In genomic region chr16:66406534-66407368, GRCh38 we compare ENCODE assay signal across 8 cellular contexts. TPM values are rescaled to one million over a fixed set of nuclear protein-coding genes. Genes with fewer than 3 reads are reported as not detected.
DNase-seq lines count a peak whose midpoint lies in the region; ATAC-seq and TF ChIP-seq lines count a peak whose summit lies in the region.

No MANE protein-coding gene starts in this region.

- H3K4me3 ChIP-seq in GM23338 (peak overlapping the region; percentile 73), adipocyte (ENCODE audit: low read length) (peak overlapping the region; percentile 85), transverse colon (peak overlapping the region; percentile 20 to 57 (median 38))

- H3F3A ChIP-seq in GM23338 (replicated peaks; ENCODE audit: low read depth), result no peaks in the 10 kb centered on the region

- TF ChIP-seq EP300 in transverse colon (IDR thresholded peaks at IDR 0.05; ENCODE audit: low read depth), result no peak

- H3K36me3 Mint-ChIP-seq in GM23338 (ENCODE audit: low read depth), result no peaks in the 10 kb centered on the region

- no peak for TF ChIP-seq POLR2A in transverse colon (IDR thresholded peaks at IDR 0.05)

- peaks cover 10% of the 10 kb centered on the region; the same call in 1 of the 2 replicates for H3K27me3 ChIP-seq in GM23338 (ENCODE audit: insufficient read depth)
- H3K27me3 ChIP-seq in adipocyte (replicated peaks; ENCODE audit: control insufficient read depth, insufficient read depth, low read length), result peaks cover 25% of the 10 kb centered on the region
- peaks cover 9% of the 10 kb centered on the region for H3K27me3 ChIP-seq in transverse colon

- H3K27ac Mint-ChIP-seq in GM23338, result no peak overlapping the region

- peak overlapping the region; percentile 85 for H2AFZ ChIP-seq in GM23338

- H3K36me3 ChIP-seq in GM23338 (ENCODE audit: insufficient read depth) (no peaks in the 10 kb centered on the region), adipocyte (ENCODE audit: control insufficient read depth, insufficient read depth, low read length, severe bottlenecking) (no peaks in the 10 kb centered on the region), transverse colon (no peaks in the 10 kb centered on the region)

- H3K9me3 ChIP-seq in adipocyte (ENCODE audit: control insufficient read depth, low read length) (peaks cover 5% of the 10 kb centered on the region), transverse colon (no peaks in the 10 kb centered on the region)

- DNase-seq in DMS153 (lab: John Stamatoyannopoulos, UW), result peak; percentile 43
- peak; percentile 93 for DNase-seq in GM23338 (ENCODE audit: low spot score)
- DNase-seq in M059J (ENCODE audit: low read depth), result peak; percentile 83
- peak; percentile 69 to 81 for DNase-seq in SW 1271 (lab: John Stamatoyannopoulos, UW)
- peak; percentile 94 for DNase-seq in adipocyte (ENCODE audit: low read depth)
- peak; percentile 91 for DNase-seq in left cardiac atrium
- peak; percentile 66 for DNase-seq in pons (ENCODE audit: low spot score)
- DNase-seq in transverse colon, result peak; percentile 87

- H3K27me3 Mint-ChIP-seq in GM23338 (ENCODE audit: insufficient read depth, low read depth, poor library complexity), result peaks cover 17% of the 10 kb centered on the region

- WGBS in transverse colon (ENCODE audit: low coverage in 1 of 2), 2 donors, result 1 to 30% methylated on average over 1 to 34 of the region's 36 CpGs

- H3K9me3 Mint-ChIP-seq in GM23338, result peaks cover 13% of the 10 kb centered on the region

- H3K9ac ChIP-seq in adipocyte (ENCODE audit: low read length), result peak overlapping the region; percentile 58

- peaks cover 10% of the 10 kb centered on the region; the same call in 2 of the 3 replicates for H3K4me1 Mint-ChIP-seq in GM23338

- TF ChIP-seq CTCF in GM23338 (conservative IDR thresholded peaks at IDR 0.05; ENCODE audit: low read depth in 2 of 2) (peak; percentile 85 to 95), transverse colon (IDR thresholded peaks at IDR 0.05) (peak; percentile 85 to 91 (median 88))

- H3K4me1 ChIP-seq in GM23338 (ENCODE audit: insufficient read depth), result 0 out of 2 replicates have a peak, but pooled peaks cover 4% of the 10 kb centered on the region
- H3K4me1 ChIP-seq in adipocyte (ENCODE audit: control insufficient read depth, insufficient read depth, low read length), result peaks cover 16% of the 10 kb centered on the region
- peaks cover 3 to 22% (median 7%) of the 10 kb centered on the region in 4 donors for H3K4me1 ChIP-seq in transverse colon

- in situ Hi-C loops in transverse colon (cut with MboI; ENCODE audit: low pct_ligation_motif_present in 1 of 4, low pct_unique_long_range_greater_than_20kb in 1 of 4, low sequenced_read_pairs in 3 of 4), result loop anchor here (5.0 to 25.0 kb wide), 7 partner anchors 71 to 456 kb away; partner anchors contain the start of genes CMTM3 (in 2 of the 4) and CMTM2 (in 1 of the 4)

- ATAC-seq in GM23338, result peak; percentile 92
- ATAC-seq in left cardiac atrium, result peak; percentile 86 to 89

- H3K79me2 ChIP-seq in GM23338 (replicated peaks; ENCODE audit: insufficient read depth), result no peaks in the 10 kb centered on the region

- intact Hi-C loops in left cardiac atrium (cut with DNase I) (loop anchor here (1.0 to 10.0 kb wide), 3 partner anchors 76 to 198 kb away; partner anchors contain the start of gene CMTM3 (in 2 of the 2)), transverse colon (cut with DNase I; ENCODE audit: low total_unique reads) (loop anchor here (5.0 to 10.0 kb wide), 2 partner anchors 81 to 198 kb away; partner anchors contain the start of gene CMTM3)

- H3K27ac ChIP-seq in GM23338 (ENCODE audit: low read depth), result no peak overlapping the region
- peak overlapping the region in 1 of 4 donors; percentile 56 for H3K27ac ChIP-seq in transverse colon

- no peaks in the 10 kb centered on the region for H3K9me2 ChIP-seq in GM23338 (ENCODE audit: insufficient read depth)

- peak overlapping the region; percentile 89 for H3K4me2 ChIP-seq in GM23338

- H3K4me3 Mint-ChIP-seq in GM23338, result peak overlapping the region; percentile 78

- no peaks in the 10 kb centered on the region for H4K20me1 ChIP-seq in GM23338 (replicated peaks; ENCODE audit: insufficient read depth)

TF ChIP-seq in GM23338, 12 proteins besides CTCF, POLR2A, EP300 and RAD21 (continues in another document):
- TF ChIP-seq EZH2 (IDR thresholded peaks at IDR 0.05; ENCODE audit: low read depth, unreplicated experiment) (no peak), ZNF331 (CRISPR knock-in tag; IDR thresholded peaks at IDR 0.05; ENCODE audit: low read depth) (no peak), JUNB (IDR thresholded peaks at IDR 0.05; ENCODE audit: unreplicated experiment) (no peak), REST (IDR thresholded peaks at IDR 0.05; ENCODE audit: unreplicated experiment) (no peak), POLR2AphosphoS5 (IDR thresholded peaks at IDR 0.05; ENCODE audit: low read depth) (no peak), STAT1 (IDR thresholded peaks at IDR 0.05; ENCODE audit: unreplicated experiment) (no peak)

RNA-seq across cellular contexts. Expression of gene BEAN1, which starts 20.3 kb away (rescaled TPM):
- 0.07 TPM in 1 of 2 replicates, not detected in the other for total RNA-seq in GM23338 (2014; rRNA removed; shearing (Covaris generic))
- 0.10 TPM in 1 of 2 replicates, not detected in the other for polyA plus RNA-seq in GM23338 (2016; fragmentation: Nextera tagmentation; extraction: Ambion mirVana)
- total RNA-seq in M059J (2014; rRNA removed; shearing (Covaris generic)), result not detected in 2 replicates
- total RNA-seq in left cardiac atrium, result 1 to 10 TPM; 1.2 to 1.6 TPM
- total RNA-seq in transverse colon, result under 1 TPM in 1 of 4 donors, not detected in 3; 0.40 TPM

RNA-seq across cellular contexts. Expression of gene CDH5, which starts 40.3 kb away (rescaled TPM):
- total RNA-seq in GM23338 (2014; rRNA removed; shearing (Covaris generic)), result not detected in 2 replicates
- polyA plus RNA-seq in GM23338 (2016; fragmentation: Nextera tagmentation; extraction: Ambion mirVana), result 0.18 TPM in 1 of 2 replicates, not detected in the other
- total RNA-seq in M059J (2014; rRNA removed; shearing (Covaris generic)), result 0.05 TPM in 1 of 2 replicates, not detected in the other
- total RNA-seq in left cardiac atrium, result 10 to 100 TPM; 40.3 to 80.0 TPM
- 10 to 100 TPM in 1 of 4 donors, 1 to 10 TPM in 3; 6.0 to 18.1 (median 6.8) TPM for total RNA-seq in transverse colon

Comparison
In these comparisons a context has a peak if more than half of its experiments do, and no peak if none do; other contexts are left out.
1. DNase-seq: peak in every context shown above with its lines; median percentile 94 in adipocyte; 93 in GM23338; 91 in left cardiac atrium; 87 in transverse colon; 83 in M059J; 75 in SW 1271; 66 in pons; 43 in DMS153.